Comparison of ENCODE assay signal across 26 cellular contexts in the genomic region with DNA sequence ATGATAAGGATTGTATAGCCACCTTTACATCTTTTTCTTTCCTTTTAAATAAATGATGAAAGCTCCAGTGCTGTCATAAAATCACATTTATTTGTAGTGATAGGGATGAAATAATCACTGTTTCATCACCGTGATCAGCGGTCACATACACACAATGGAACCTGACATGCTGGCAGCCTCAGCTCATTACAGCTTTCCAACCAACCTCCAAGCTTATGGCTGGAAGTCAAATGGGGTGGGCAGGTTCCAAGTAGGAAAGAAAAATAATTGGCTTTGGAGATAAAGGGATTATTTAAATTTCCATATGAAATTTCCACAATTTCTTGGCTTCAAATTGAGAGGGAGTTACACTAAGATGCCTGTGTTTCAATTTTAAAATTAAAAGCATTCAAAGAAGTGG.
"Had no signal": no experiment of that assay in that cellular context is flagged by ENCODE, and none has a peak within 500 bp of the region (broad histone marks: within the 10 kb centered on the region; RNA-seq: fewer than 3 reads in every experiment).

No MANE protein-coding gene starts in this region.

- H3K4me3 ChIP-seq: MG63, Peyer's patch, SJCRH30 had no signal

- DNase-seq: activated B cell treated with CpG ODN at 0.5 μM for 24 hours; activated CD4-positive, alpha-beta T cell treated with anti-CD3 and anti-CD28 coated beads for 1 hour; activated CD4-positive, alpha-beta T cell treated with anti-CD3 and anti-CD28 coated beads, Interleukin-2, amount 10 ng/mL, durations not matched to agents 24 days and 14 days; activated CD4-positive, alpha-beta T cell treated with anti-CD3 and anti-CD28 coated beads, Interleukin-2, amount 50 U/mL, for 48 hours; activated effector memory CD4-positive, alpha-beta T cell treated with anti-CD3 and anti-CD28 coated beads, Interleukin-2, amount 50 U/mL, for 16 hours; activated naive CD4-positive, alpha-beta T cell treated with Interleukin-2 at 50 U/mL for 16 hours; activated naive CD8-positive, alpha-beta T cell treated with anti-CD3 and anti-CD28 coated beads, Interleukin-2, amount 50 U/mL, for 24 hours; activated T-cell treated with anti-CD3 and anti-CD28 coated beads, Interleukin-2, amount 50 U/mL, for 4 hours; amniotic stem cell; MG63; MV-4-11; NCI-H1092 treated with DMSO at 0.1 percent for 48 hours; NCI-H1417 treated with DMSO at 0.1 percent for 48 hours; NCI-H1694; NCI-H2029; NCI-H2107; NCI-H446 treated with DMSO at 0.1 percent for 48 hours; NCI-H524 treated with DMSO at 0.1 percent for 48 hours; NCI-H748 treated with DMSO at 0.1 percent for 48 hours; Peyer's patch; Right ventricle myocardium superior; SJCRH30; SK-N-SH; T-helper 9 cell had no signal

- ATAC-seq: activated naive CD4-positive, alpha-beta T cell treated with anti-CD3 and anti-CD28 coated beads, Interleukin-2, amount 50 U/mL, for 72 hours; activated naive CD8-positive, alpha-beta T cell treated with anti-CD3 and anti-CD28 coated beads, Interleukin-2, amount 50 U/mL, for 24 hours; activated T-cell treated with anti-CD3 and anti-CD28 coated beads, Interleukin-2, amount 50 U/mL, for 4 hours had no signal

- H3K27ac ChIP-seq: Peyer's patch, RWPE1, SJCRH30 had no signal

- H3K27me3 ChIP-seq: MG63, Peyer's patch, SJCRH30 had no signal
